In genomic region chr6:29559524-29560287, GRCh38 we compare ENCODE assay signal across 26 cellular contexts. TPM values are rescaled to one million over a fixed set of nuclear protein-coding genes. Genes with fewer than 3 reads are reported as not detected.
DNase-seq lines count a peak whose midpoint lies in the region; ATAC-seq, FAIRE-seq and TF ChIP-seq lines count a peak whose summit lies in the region.
"Had no signal": no experiment of that assay in that cellular context is flagged by ENCODE, and none has a peak within 500 bp of the region (broad histone marks: within the 10 kb centered on the region; RNA-seq: fewer than 3 reads in every experiment).

Gene UBD (minus strand): TSS chr6:29559732. CDS start chr6:29559701, 31 bp downstream.

- intact Hi-C loops in kidney (cut with DNase I): no loop called here

- H3K4me3 ChIP-seq in kidney (ENCODE audit: low read length in 2 of 2): no peak within 1 kb of the TSS
- H3K4me3 ChIP-seq: right atrium auricular region, thoracic aorta had no signal

- POLR2A ChIA-PET in WTC11 (lab: Charles Lee): no interaction called here

- no peak within 1 kb of the TSS for H3K9ac ChIP-seq in kidney (ENCODE audit: low read length in 2 of 2)

- no peaks in the 10 kb centered on the region for H3K36me3 ChIP-seq in kidney (ENCODE audit: control insufficient read depth in 1 of 2, insufficient read depth in 2 of 2, low read length in 2 of 2)
- H3K36me3 ChIP-seq: right atrium auricular region, thoracic aorta had no signal

- ATAC-seq in GM18868 (IDR thresholded peaks at IDR 0.05; ENCODE audit: unreplicated experiment): peak; percentile 52
- no peak for ATAC-seq in WTC11
- ATAC-seq in HG03342 (IDR thresholded peaks at IDR 0.05; ENCODE audit: unreplicated experiment): no peak
- ATAC-seq in GM21529 (IDR thresholded peaks at IDR 0.05; ENCODE audit: unreplicated experiment): no peak
- ATAC-seq: esophagus mucosa, left lobe of liver had no signal

- TF ChIP-seq CTCF in WTC11 (IDR thresholded peaks at IDR 0.05): no peak
- TF ChIP-seq CTCF in kidney (IDR thresholded peaks at IDR 0.05; ENCODE audit: borderline replicate concordance, extremely low read depth, insufficient read depth): no peak

- no peaks in the 10 kb centered on the region for H3K9me3 ChIP-seq in kidney (ENCODE audit: control insufficient read depth in 1 of 2, low read length in 2 of 2)
- H3K9me3 ChIP-seq: right atrium auricular region, thoracic aorta had no signal

- peaks cover 3% of the 10 kb centered on the region; the same call in 1 of the 2 replicates for H3K36me3 Mint-ChIP-seq in WTC11
- H3K36me3 Mint-ChIP-seq: CD14-positive monocyte had no signal

- H3K4me3 Mint-ChIP-seq in WTC11: no peak within 1 kb of the TSS
- H3K4me3 Mint-ChIP-seq: central memory CD8-positive, alpha-beta T cell had no signal

- H3K4me1 Mint-ChIP-seq in WTC11: peaks cover 33% of the 10 kb centered on the region

- H3K4me1 ChIP-seq in kidney (ENCODE audit: control insufficient read depth in 1 of 2, insufficient read depth in 1 of 2, low read depth in 1 of 2, low read length in 2 of 2): no peaks in the 10 kb centered on the region
- H3K4me1 ChIP-seq: right atrium auricular region had no signal

- H3K27ac ChIP-seq in kidney (ENCODE audit: low read depth in 2 of 2, low read length in 2 of 2): no peak within 1 kb of the TSS
- H3K27ac ChIP-seq: right atrium auricular region, thoracic aorta had no signal

- peaks cover 87% of the 10 kb centered on the region for H3K27me3 Mint-ChIP-seq in WTC11 (ENCODE audit: low read depth)

- H3K27ac Mint-ChIP-seq in WTC11: no peak within 1 kb of the TSS
- H3K27ac Mint-ChIP-seq: CD14-positive monocyte had no signal

- FAIRE-seq in kidney (lab: Jason Lieb, UNC): no peak
- FAIRE-seq: HTR-8/SVneo had no signal

- DNase-seq in DMS53 (lab: John Stamatoyannopoulos, UW): peak; percentile 71
- DNase-seq in WTC11 (ENCODE audit: low spot score): no peak
- DNase-seq in kidney: no peak
- no peak for DNase-seq in NCI-H510A (lab: John Stamatoyannopoulos, UW)
- no peak for DNase-seq in SIG-M5 (lab: John Stamatoyannopoulos, UW)
- DNase-seq: activated CD4-positive, alpha-beta T cell treated with anti-CD3 and anti-CD28 coated beads, Interleukin-2, amount 50 U/mL, for 1 hour; activated gamma-delta T cell; amygdala; DMS79; effector CD8-positive, alpha-beta T cell; NCI-H1417 treated with DMSO at 0.1 percent for 48 hours; NCI-H2171; NCI-H526 treated with DMSO at 0.1 percent for 48 hours; Right ventricle myocardium superior; stimulated activated CD4-positive, alpha-beta T cell treated with anti-CD3 and anti-CD28 coated beads, Interleukin-15, amount 100 ng/mL, for 24 hours; T-helper 1 cell had no signal

- CTCF ChIA-PET in WTC11 (lab: Charles Lee): no interaction called here

- H3K9me3 Mint-ChIP-seq in WTC11: no peaks in the 10 kb centered on the region
- H3K9me3 Mint-ChIP-seq: central memory CD8-positive, alpha-beta T cell had no signal

TF ChIP-seq in WTC11, 78 proteins besides CTCF, POLR2A, EP300 and RAD21:
- no peak for TF ChIP-seq ZNF396 (CRISPR knock-in tag; IDR thresholded peaks at IDR 0.05; ENCODE audit: borderline replicate concordance)
- TF ChIP-seq ZNF263 (CRISPR knock-in tag; IDR thresholded peaks at IDR 0.05; ENCODE audit: low read depth): no peak
- TF ChIP-seq ELF4 (CRISPR knock-in tag; IDR thresholded peaks at IDR 0.05; ENCODE audit: low read depth): no peak
- no peak for TF ChIP-seq EMX1 (CRISPR knock-in tag; IDR thresholded peaks at IDR 0.05)
- peak; percentile 25; the same call in 1 of the 2 replicates for TF ChIP-seq GABPB1 (CRISPR knock-in tag; IDR thresholded peaks at IDR 0.05)
- no peak for TF ChIP-seq CREM (CRISPR knock-in tag; IDR thresholded peaks at IDR 0.05)

RNA-seq across cellular contexts. Expression of gene UBD, which starts in this region (rescaled TPM):
- total RNA-seq in WTC11 (2021) (0.15 TPM in 1 of 3 replicates, not detected in the others), kidney (33.5 TPM)
- polyA plus RNA-seq in kidney (ENCODE audit: insufficient read depth, low read depth, low replicate concordance): 16.9 TPM
- total RNA-seq: right atrium auricular region, thoracic aorta had no signal
- polyA plus RNA-seq: CD14-positive monocyte had no signal

Comparison
In these comparisons a context has a peak if more than half of its experiments do, and no peak if none do; other contexts are left out.
1. RNA of gene UBD (total RNA-seq): 33.5 TPM in kidney (single experiment); 0.15 TPM in WTC11; every median in the first group is over 10 times any median in the second.